Comparison of ENCODE assay signal across 15 cellular contexts in the genomic region with DNA sequence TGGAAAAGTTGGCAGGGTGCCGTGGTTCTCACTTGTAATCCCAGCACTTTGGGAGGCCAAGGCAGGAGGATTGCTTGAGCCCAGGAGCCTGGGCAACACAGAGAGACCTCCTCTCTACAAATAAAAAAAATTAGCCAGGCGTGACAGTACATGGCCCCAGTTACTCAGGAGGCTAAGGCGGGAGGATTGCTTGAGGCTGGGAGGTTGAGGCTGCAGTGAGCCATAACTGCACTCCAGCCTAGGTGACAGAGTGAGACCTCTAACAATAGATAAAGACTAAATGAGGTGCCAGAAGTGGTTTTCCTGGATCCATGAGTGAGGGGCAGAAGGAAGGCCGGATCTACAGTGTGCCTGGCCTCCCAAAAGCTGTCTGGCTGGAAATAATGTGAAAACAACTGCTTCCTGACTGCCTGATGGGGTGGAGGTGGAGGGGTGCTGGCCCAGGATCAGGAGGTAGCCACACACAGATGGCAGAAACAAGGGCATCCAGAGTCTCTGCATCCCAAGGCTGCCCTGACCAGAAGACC. TPM values are rescaled to one million over a fixed set of nuclear protein-coding genes. Genes with fewer than 3 reads are reported as not detected.
DNase-seq lines count a peak whose midpoint lies in the region; ATAC-seq and TF ChIP-seq lines count a peak whose summit lies in the region.
"Had no signal": no experiment of that assay in that cellular context is flagged by ENCODE, and none has a peak within 500 bp of the region (broad histone marks: within the 10 kb centered on the region; RNA-seq: fewer than 3 reads in every experiment).

No MANE protein-coding gene starts in this region.

- H3K4me1 ChIP-seq in esophagus muscularis mucosa (peaks cover 74 to 89% (median 80%) of the 10 kb centered on the region in 4 donors), osteoblast (ENCODE audit: insufficient read depth, low read length) (peaks cover 41% of the 10 kb centered on the region)

- peaks cover 77% of the 10 kb centered on the region for H3K79me2 ChIP-seq in osteoblast (ENCODE audit: insufficient read depth, low read length)

- H3K27me3 ChIP-seq in AG04450 (ENCODE audit: control insufficient read depth, insufficient read depth, low read length) (no peaks in the 10 kb centered on the region), esophagus muscularis mucosa (peaks cover 0 to 4% (median 0%) of the 10 kb centered on the region in 4 donors), osteoblast (ENCODE audit: insufficient read depth, low read length) (no peaks in the 10 kb centered on the region)
- H3K27me3 ChIP-seq: breast epithelium had no signal

- peaks cover 46% of the 10 kb centered on the region for H4K20me1 ChIP-seq in osteoblast (ENCODE audit: insufficient read depth, low read length)

- H3K4me3 ChIP-seq in AG04450 (ENCODE audit: low read depth, low read length) (peak overlapping the region; percentile 93), esophagus muscularis mucosa (peak overlapping the region in 1 of 4 donors; percentile 95), osteoblast (ENCODE audit: insufficient read depth, low read length) (no peak overlapping the region)

- ATAC-seq in GM18519 (IDR thresholded peaks at IDR 0.05; ENCODE audit: low FRiP score, unreplicated experiment) (no peak), HG03460 (IDR thresholded peaks at IDR 0.05; ENCODE audit: unreplicated experiment) (no peak)

- POLR2A ChIA-PET in AG04450 (lab: Yijun Ruan, JAX) = no interaction called here
- POLR2A ChIA-PET in RWPE1 (lab: Yijun Ruan, JAX; ENCODE audit: low non-redundant PET) = interaction anchor here (0.6 kb wide), 1 partner anchor 1680 kb away, joined by 6 read pairs; no protein-coding TSS in a partner anchor

- H3K36me3 ChIP-seq in esophagus muscularis mucosa (peaks cover 0 to 3% (median 0%) of the 10 kb centered on the region in 4 donors), osteoblast (ENCODE audit: insufficient read depth, low read length) (peaks cover 5% of the 10 kb centered on the region)
- H3K36me3 ChIP-seq: breast epithelium had no signal

- TF ChIP-seq EP300 in esophagus muscularis mucosa (IDR thresholded peaks at IDR 0.05) = no peak

- TF ChIP-seq POLR2A in esophagus muscularis mucosa (IDR thresholded peaks at IDR 0.05; ENCODE audit: low read depth) = no peak

- CTCF ChIA-PET in AG04450 (lab: Charles Lee) (interaction anchor here (1.1 to 3.2 kb wide), 2 partner anchors 95 to 151 kb away, joined by 3 to 11 read pairs; no protein-coding TSS in a partner anchor), RWPE1 (lab: Yijun Ruan, JAX) (no interaction called here)

- H3K4me2 ChIP-seq in osteoblast (ENCODE audit: insufficient read depth, low read length) = peak overlapping the region; percentile 49

- 81% methylated on average over 4 of the region's 4 CpGs for WGBS in esophagus muscularis mucosa

- intact Hi-C loops in esophagus muscularis mucosa (cut with DNase I) = loop anchor here (5.0 kb wide), 1 partner anchor 38 kb away; no protein-coding TSS in a partner anchor

- no peak overlapping the region for H3K27ac ChIP-seq in AG04450 (ENCODE audit: low read depth, low read length)
- H3K27ac ChIP-seq in RWPE1 = peak overlapping the region; percentile 89
- H3K27ac ChIP-seq in esophagus muscularis mucosa (replicated peaks in 1 of 4) = peak overlapping the region; percentile 87 to 98 (median 93)
- peak overlapping the region; percentile 82 for H3K27ac ChIP-seq in osteoblast (ENCODE audit: low read depth, low read length)

- H3K9me3 ChIP-seq in AG04450 (ENCODE audit: control insufficient read depth, insufficient read depth, low read length) = no peaks in the 10 kb centered on the region; the same call in 1 of the 2 replicates
- no peaks in the 10 kb centered on the region for H3K9me3 ChIP-seq in esophagus muscularis mucosa
- H3K9me3 ChIP-seq in osteoblast (ENCODE audit: low read depth, low read length) = no peaks in the 10 kb centered on the region
- H3K9me3 ChIP-seq: breast epithelium had no signal

- DNase-seq in AG04450 (ENCODE audit: low read depth, low spot score) (no peak), RWPE1 (ENCODE audit: low spot score) (no peak), esophagus muscularis mucosa (ENCODE audit: extremely low spot score) (no peak), osteoblast (ENCODE audit: insufficient read length, low spot score, missing footprints) (no peak), SHP77 (lab: John Stamatoyannopoulos, UW) (no peak), NCI-H2227 (lab: John Stamatoyannopoulos, UW; ENCODE audit: unreplicated experiment) (no peak)
- DNase-seq: activated gamma-delta T cell treated with Interleukin-2 at 50 U/mL for 16 hours; H7; kidney glomerular epithelial cell; naive B cell; NCI-H1417 treated with DMSO at 0.1 percent for 48 hours; stimulated activated naive CD4-positive, alpha-beta T cell treated with Interleukin-2 at 50 U/mL for 16 hours had no signal

- H2AFZ ChIP-seq in osteoblast (ENCODE audit: low read length) = no peak overlapping the region

- TF ChIP-seq CTCF in AG04450 (IDR thresholded peaks at IDR 0.05; ENCODE audit: low read depth, low read length) (no peak), RWPE1 (conservative IDR thresholded peaks at IDR 0.05; ENCODE audit: low read depth) (no peak), esophagus muscularis mucosa (IDR thresholded peaks at IDR 0.05) (no peak), osteoblast (IDR thresholded peaks at IDR 0.05; ENCODE audit: extremely low read depth, low read depth, low read length) (no peak)

RNA-seq across cellular contexts. Expression of gene SHB, which starts 4.1 kb away (rescaled TPM):
- polyA plus RNA-seq in AG04450 (2011; rRNA removed) = 16.7 and 20.3 TPM in 2 replicates
- polyA minus RNA-seq in AG04450 (2011; rRNA and poly(A)+ RNA removed) = 28.6 and 31.8 TPM in 2 replicates
- 10 to 100 TPM; 16.6 to 21.2 (median 21.0) TPM for total RNA-seq in esophagus muscularis mucosa
- total RNA-seq in osteoblast = 8.8 and 9.4 TPM in 2 replicates
